ENCODE assay signal across 8 cellular contexts in genomic region chr2:54573532-54573915, GRCh38.
DNase-seq lines count a peak whose midpoint lies in the region; ATAC-seq and TF ChIP-seq lines count a peak whose summit lies in the region.

No MANE protein-coding gene starts in this region.

- H3K4me1 ChIP-seq in DND-41 (ENCODE audit: insufficient read depth, low read length) (peaks cover 72% of the 10 kb centered on the region), PC-9 (replicated peaks; ENCODE audit: insufficient read depth) (peaks cover 90% of the 10 kb centered on the region), psoas muscle (peaks cover 70% of the 10 kb centered on the region)

- ATAC-seq in DND-41 (ENCODE audit: insufficient read depth, low read depth) (no peak), psoas muscle (no peak), esophagus mucosa (no peak)

- H3K9me3 ChIP-seq in DND-41 (ENCODE audit: insufficient read depth, low read length, severe bottlenecking), result no peaks in the 10 kb centered on the region
- H3K9me3 ChIP-seq in PC-9 (ENCODE audit: insufficient read depth, low read depth), result no peaks in the 10 kb centered on the region
- no peaks in the 10 kb centered on the region for H3K9me3 ChIP-seq in psoas muscle

- H3K4me3 ChIP-seq in DND-41 (ENCODE audit: low read depth in 1 of 2, low read length in 2 of 2), result no peak overlapping the region
- peak overlapping the region; percentile 38; the same call in 1 of the 2 replicates for H3K4me3 ChIP-seq in PC-9
- H3K4me3 ChIP-seq in psoas muscle, result no peak overlapping the region

- no peaks in the 10 kb centered on the region for H3K9me2 ChIP-seq in PC-9 (ENCODE audit: insufficient read depth)

- H3K27me3 ChIP-seq in DND-41 (ENCODE audit: insufficient read depth, low read length, poor library complexity), result no peaks in the 10 kb centered on the region
- no peaks in the 10 kb centered on the region for H3K27me3 ChIP-seq in PC-9 (ENCODE audit: insufficient read depth, low read depth)
- H3K27me3 ChIP-seq in psoas muscle (ENCODE audit: insufficient read depth in 3 of 3, low read length in 2 of 3), result no peaks in the 10 kb centered on the region

- H4K20me1 ChIP-seq in DND-41 (ENCODE audit: insufficient read depth, low read length) (peaks cover 8% of the 10 kb centered on the region; the same call in 1 of the 2 replicates), PC-9 (ENCODE audit: insufficient read depth) (peaks cover 4% of the 10 kb centered on the region)

- H3K79me2 ChIP-seq in DND-41 (ENCODE audit: insufficient read depth, low read length), result peaks cover 90% of the 10 kb centered on the region
- H3K79me2 ChIP-seq in PC-9 (ENCODE audit: low read depth), result peaks cover 96% of the 10 kb centered on the region

- H3K27ac ChIP-seq in DND-41 (ENCODE audit: low read length) (peak overlapping the region; percentile 88), PC-9 (peak overlapping the region; percentile 97), epithelial cell of prostate (peak overlapping the region; percentile 99), psoas muscle (peak overlapping the region; percentile 68)

- H3K36me3 ChIP-seq in DND-41 (ENCODE audit: insufficient read depth, low read length) (no peaks in the 10 kb centered on the region), PC-9 (ENCODE audit: low read depth) (peaks cover 10% of the 10 kb centered on the region), psoas muscle (ENCODE audit: insufficient read depth in 1 of 2, low read depth in 1 of 2) (no peaks in the 10 kb centered on the region)

- DNase-seq in DND-41 (no peak), PC-9 (no peak), epithelial cell of prostate (ENCODE audit: low read depth, low spot score) (no peak), psoas muscle (no peak), KBM-7 (no peak), NCI-H1092 (lab: John Stamatoyannopoulos, UW) (no peak), NAMALWA (ENCODE audit: low spot score) (no peak)

- no TSS peak for BruUV-seq in PC-9 (replicated peaks; lab: Mats Ljungman, UMichigan)

- peaks cover 65% of the 10 kb centered on the region for H3F3A ChIP-seq in PC-9 (ENCODE audit: insufficient read depth, low read depth)

- intact Hi-C loops in PC-9 (cut with micrococcal nuclease; ENCODE audit: unreplicated experiment), result loop anchor here (2.0 to 5.0 kb wide), 2 partner anchors 39 to 117 kb away; partner anchors contain the start of gene SPTBN1
- intact Hi-C loops in psoas muscle (cut with DNase I), result no loop called here

- in situ Hi-C loops in KBM-7 (cut with MboI; ENCODE audit: low pct_unique_long_range_greater_than_20kb, low sequenced_read_pairs), result no loop called here

- WGBS in psoas muscle, 3 donors, result 62 to 69% (median 62%) methylated on average over 5 of the region's 5 CpGs

- H3K4me2 ChIP-seq in DND-41 (ENCODE audit: insufficient read depth, low read length) (peak overlapping the region; percentile 56; the same call in 1 of the 2 replicates), PC-9 (peak overlapping the region; percentile 79)

- CTCF ChIA-PET in PC-9 (lab: Charles Lee), result interaction anchor here (1.5 kb wide), 1 partner anchor 49 kb away, joined by 3 read pairs; no protein-coding TSS in a partner anchor

- H2AFZ ChIP-seq in DND-41 (ENCODE audit: low read depth, low read length) (no peak overlapping the region), PC-9 (no peak overlapping the region)

- TF ChIP-seq CTCF in DND-41 (IDR thresholded peaks at IDR 0.05; ENCODE audit: borderline replicate concordance, extremely low read depth, low read length, poor library complexity, severe bottlenecking) (no peak), PC-9 (conservative IDR thresholded peaks at IDR 0.05) (no peak), psoas muscle (IDR thresholded peaks at IDR 0.05) (no peak)

- H3K9ac ChIP-seq in DND-41 (ENCODE audit: low read depth, low read length), result no peak overlapping the region; the same call in 1 of the 2 replicates

- POLR2A ChIA-PET in PC-9 (lab: Charles Lee; ENCODE audit: unreplicated experiment), result interaction anchor here (0.6 to 1.3 kb wide), 3 partner anchors 26 to 477 kb away, joined by 3 to 14 read pairs (median 5); partner anchors contain the start of gene RTN4
